Comparison of ENCODE assay signal across 19 cellular contexts in genomic region chr4:989722-990471, GRCh38. TPM values are rescaled to one million over a fixed set of nuclear protein-coding genes. Genes with fewer than 3 reads are reported as not detected.
A peak's percentile ranks its signal among the peaks of the same experiment; 100 is the strongest.
DNase-seq lines count a peak whose midpoint lies in the region; ATAC-seq lines count a peak whose summit lies in the region.
"Had no signal": no experiment of that assay in that cellular context is flagged by ENCODE, and none has a peak within 500 bp of the region (broad histone marks: within the 10 kb centered on the region; RNA-seq: fewer than 3 reads in every experiment).

No MANE protein-coding gene starts in this region.

- H3K4me3 ChIP-seq in right cardiac atrium (ENCODE audit: low read length) = no peak overlapping the region
- H3K4me3 ChIP-seq: A549, GM23248 had no signal

- H3K27ac ChIP-seq in right cardiac atrium (ENCODE audit: low read length) = no peak overlapping the region
- H3K27ac ChIP-seq: A549, GM23248, HL-60 had no signal

- DNase-seq in right cardiac atrium (peak; percentile 13 to 61 (median 46)), cardiac septum (ENCODE audit: low spot score) (no peak), OCI-M1 (lab: John Stamatoyannopoulos, UW) (no peak)
- DNase-seq: AML-193; CD4-positive, alpha-beta memory T cell; COR-L47; GM23248; H7; Karpas-422; NCI-H1092; NCI-H1417 treated with DMSO at 0.1 percent for 48 hours; NCI-H1694 treated with DMSO at 0.1 percent for 48 hours; NCI-H2081; NCI-H2227 treated with DMSO at 0.1 percent for 48 hours; NCI-H526 treated with DMSO at 0.1 percent for 48 hours; SHP77 treated with DMSO at 0.1 percent for 48 hours had no signal

- intact Hi-C loops in right cardiac atrium (cut with DNase I) = loop anchor here in 1 of 4 donors (10.0 kb wide), 1 partner anchor 235 kb away; no protein-coding TSS in a partner anchor
- intact Hi-C loops in cardiac septum (cut with DNase I) = loop anchor here (5.0 kb wide), 1 partner anchor 248 kb away; no protein-coding TSS in a partner anchor

- H3K4me1 ChIP-seq in right cardiac atrium (ENCODE audit: control insufficient read depth, insufficient read depth, low read length) = no peaks in the 10 kb centered on the region

- 96% methylated on average over 58 of the region's 58 CpGs for WGBS in right cardiac atrium

- no peaks in the 10 kb centered on the region for H3K27me3 ChIP-seq in right cardiac atrium (ENCODE audit: control insufficient read depth, insufficient read depth)

- ATAC-seq in right cardiac atrium = no peak
- ATAC-seq: A549, Panc1 had no signal

- no peaks in the 10 kb centered on the region for H3K9me3 ChIP-seq in right cardiac atrium (ENCODE audit: control insufficient read depth, low read length)
- H3K9me3 ChIP-seq: A549 had no signal

RNA-seq across cellular contexts. Expression of gene IDUA, which starts 3.1 kb away (rescaled TPM):
- 10 to 100 TPM; 14.7 to 17.4 (median 17.1) TPM for total RNA-seq in right cardiac atrium
- polyA plus RNA-seq in right cardiac atrium = 8.5 TPM
- 12.9 TPM for total RNA-seq in cardiac septum

RNA-seq across cellular contexts. Expression of gene SLC26A1, which starts 3.3 kb away (rescaled TPM):
- total RNA-seq in right cardiac atrium (under 1 TPM in 2 of 4 donors, not detected in 2; 0.36 to 0.37 TPM), cardiac septum (0.22 TPM)
- 0.34 TPM for polyA plus RNA-seq in right cardiac atrium

RNA-seq across cellular contexts. Expression of gene DGKQ, which starts 16.5 kb away (rescaled TPM):
- 1 to 10 TPM; 4.5 to 4.9 (median 4.6) TPM for total RNA-seq in right cardiac atrium
- polyA plus RNA-seq in right cardiac atrium = 3.6 TPM
- total RNA-seq in cardiac septum = 5.2 TPM

RNA-seq across cellular contexts. Expression of gene FGFRL1, which starts 21.5 kb away (rescaled TPM):
- total RNA-seq in right cardiac atrium (10 to 100 TPM; 17.4 to 21.7 (median 20.3) TPM), cardiac septum (28.1 TPM)
- polyA plus RNA-seq in right cardiac atrium = 19.2 TPM

RNA-seq across cellular contexts. Expression of gene TMEM175, which starts 57.6 kb away (rescaled TPM):
- total RNA-seq in right cardiac atrium = 10 to 100 TPM; 20.9 to 26.0 (median 23.0) TPM
- 31.1 TPM for polyA plus RNA-seq in right cardiac atrium
- total RNA-seq in cardiac septum = 22.7 TPM

Comparison
In these comparisons a context has a peak if more than half of its experiments do, and no peak if none do; other contexts are left out.
1. DNase-seq: peak in right cardiac atrium (3 of 3); none in cardiac septum (single experiment) and OCI-M1 (single experiment).